ENCODE assay signal across 1 cellular context in the genomic region with DNA sequence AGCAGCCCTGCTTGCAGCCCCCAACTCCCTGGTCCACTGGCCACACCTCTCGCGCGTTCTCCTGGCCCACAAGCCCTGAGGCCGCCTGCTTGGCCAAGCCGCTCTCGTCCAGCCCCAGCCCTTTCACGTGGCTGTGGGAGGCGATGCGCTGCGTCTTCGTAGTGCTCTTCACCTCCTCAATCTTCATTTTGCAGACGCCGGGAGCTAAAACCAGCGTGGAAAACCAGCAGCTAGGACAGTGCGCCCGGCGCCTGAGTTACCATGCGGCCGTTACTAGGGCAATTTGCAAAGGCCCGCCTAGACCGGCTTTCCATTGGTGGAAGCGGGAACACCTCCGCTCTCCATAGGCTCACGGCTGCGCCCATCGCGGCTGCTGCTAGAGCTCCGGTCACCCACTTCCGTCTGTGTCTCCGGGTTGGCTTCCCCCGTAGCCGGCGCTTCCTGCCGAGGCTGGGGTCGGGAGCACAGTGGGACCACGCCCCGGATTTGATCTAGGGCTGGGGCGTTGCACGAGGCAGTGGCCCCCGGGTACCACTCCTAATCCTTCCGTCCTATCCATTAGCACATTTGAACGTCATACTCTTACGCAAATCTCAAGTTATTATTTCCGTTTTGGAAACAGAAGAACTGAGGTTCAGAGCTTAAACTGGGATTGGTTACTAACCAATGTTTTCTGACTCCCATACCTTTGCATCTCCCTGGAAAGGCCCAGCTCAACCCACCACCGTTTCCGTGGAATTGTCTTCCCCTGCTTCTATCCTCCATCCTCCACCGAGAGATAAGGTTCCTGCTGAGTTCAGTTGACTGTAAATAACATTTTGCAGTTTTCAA.
TF ChIP-seq lines count a peak whose summit lies in the region.

A gene (minus strand): TSS at position 275 of the 831 bp plus-strand sequence. CDS start 88 bp downstream, at position 187.

TF ChIP-seq in HepG2, 621 proteins besides CTCF, POLR2A, EP300 and RAD21 (continued from another document and continues in another):
- TF ChIP-seq, protein P1, sequence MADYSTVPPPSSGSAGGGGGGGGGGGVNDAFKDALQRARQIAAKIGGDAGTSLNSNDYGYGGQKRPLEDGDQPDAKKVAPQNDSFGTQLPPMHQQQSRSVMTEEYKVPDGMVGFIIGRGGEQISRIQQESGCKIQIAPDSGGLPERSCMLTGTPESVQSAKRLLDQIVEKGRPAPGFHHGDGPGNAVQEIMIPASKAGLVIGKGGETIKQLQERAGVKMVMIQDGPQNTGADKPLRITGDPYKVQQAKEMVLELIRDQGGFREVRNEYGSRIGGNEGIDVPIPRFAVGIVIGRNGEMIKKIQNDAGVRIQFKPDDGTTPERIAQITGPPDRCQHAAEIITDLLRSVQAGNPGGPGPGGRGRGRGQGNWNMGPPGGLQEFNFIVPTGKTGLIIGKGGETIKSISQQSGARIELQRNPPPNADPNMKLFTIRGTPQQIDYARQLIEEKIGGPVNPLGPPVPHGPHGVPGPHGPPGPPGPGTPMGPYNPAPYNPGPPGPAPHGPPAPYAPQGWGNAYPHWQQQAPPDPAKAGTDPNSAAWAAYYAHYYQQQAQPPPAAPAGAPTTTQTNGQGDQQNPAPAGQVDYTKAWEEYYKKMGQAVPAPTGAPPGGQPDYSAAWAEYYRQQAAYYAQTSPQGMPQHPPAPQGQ (CRISPR knock-in tag; IDR thresholded peaks at IDR 0.05; ENCODE audit: borderline replicate concordance) = no peak
- TF ChIP-seq, protein P2, sequence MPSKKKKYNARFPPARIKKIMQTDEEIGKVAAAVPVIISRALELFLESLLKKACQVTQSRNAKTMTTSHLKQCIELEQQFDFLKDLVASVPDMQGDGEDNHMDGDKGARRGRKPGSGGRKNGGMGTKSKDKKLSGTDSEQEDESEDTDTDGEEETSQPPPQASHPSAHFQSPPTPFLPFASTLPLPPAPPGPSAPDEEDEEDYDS (CRISPR knock-in tag; IDR thresholded peaks at IDR 0.05) = peak; percentile 66; the same call in 1 of the 2 replicates
- TF ChIP-seq ZNF251 (CRISPR knock-in tag; IDR thresholded peaks at IDR 0.05) = no peak
- TF ChIP-seq ZNF841 (CRISPR knock-in tag; IDR thresholded peaks at IDR 0.05; ENCODE audit: borderline replicate concordance) = no peak
- TF ChIP-seq, protein P3, sequence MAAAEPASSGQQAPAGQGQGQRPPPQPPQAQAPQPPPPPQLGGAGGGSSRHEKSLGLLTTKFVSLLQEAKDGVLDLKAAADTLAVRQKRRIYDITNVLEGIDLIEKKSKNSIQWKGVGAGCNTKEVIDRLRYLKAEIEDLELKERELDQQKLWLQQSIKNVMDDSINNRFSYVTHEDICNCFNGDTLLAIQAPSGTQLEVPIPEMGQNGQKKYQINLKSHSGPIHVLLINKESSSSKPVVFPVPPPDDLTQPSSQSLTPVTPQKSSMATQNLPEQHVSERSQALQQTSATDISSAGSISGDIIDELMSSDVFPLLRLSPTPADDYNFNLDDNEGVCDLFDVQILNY (CRISPR knock-in tag; conservative IDR thresholded peaks at IDR 0.05) = peak; percentile 34; the same call in 1 of the 2 replicates
- TF ChIP-seq NFKB2 (CRISPR knock-in tag; IDR thresholded peaks at IDR 0.05; ENCODE audit: borderline replicate concordance) = no peak; the same call in 1 of the 2 replicates
- TF ChIP-seq ZBTB38 (CRISPR knock-in tag; IDR thresholded peaks at IDR 0.05) = peak; percentile 92
- TF ChIP-seq ZNF772 (CRISPR knock-in tag; IDR thresholded peaks at IDR 0.05) = 0 out of 2 replicates have a peak, but pooled peaks have one; percentile 5
- TF ChIP-seq ZFP37 (CRISPR knock-in tag; IDR thresholded peaks at IDR 0.05; ENCODE audit: borderline replicate concordance) = no peak
- TF ChIP-seq, protein P4, sequence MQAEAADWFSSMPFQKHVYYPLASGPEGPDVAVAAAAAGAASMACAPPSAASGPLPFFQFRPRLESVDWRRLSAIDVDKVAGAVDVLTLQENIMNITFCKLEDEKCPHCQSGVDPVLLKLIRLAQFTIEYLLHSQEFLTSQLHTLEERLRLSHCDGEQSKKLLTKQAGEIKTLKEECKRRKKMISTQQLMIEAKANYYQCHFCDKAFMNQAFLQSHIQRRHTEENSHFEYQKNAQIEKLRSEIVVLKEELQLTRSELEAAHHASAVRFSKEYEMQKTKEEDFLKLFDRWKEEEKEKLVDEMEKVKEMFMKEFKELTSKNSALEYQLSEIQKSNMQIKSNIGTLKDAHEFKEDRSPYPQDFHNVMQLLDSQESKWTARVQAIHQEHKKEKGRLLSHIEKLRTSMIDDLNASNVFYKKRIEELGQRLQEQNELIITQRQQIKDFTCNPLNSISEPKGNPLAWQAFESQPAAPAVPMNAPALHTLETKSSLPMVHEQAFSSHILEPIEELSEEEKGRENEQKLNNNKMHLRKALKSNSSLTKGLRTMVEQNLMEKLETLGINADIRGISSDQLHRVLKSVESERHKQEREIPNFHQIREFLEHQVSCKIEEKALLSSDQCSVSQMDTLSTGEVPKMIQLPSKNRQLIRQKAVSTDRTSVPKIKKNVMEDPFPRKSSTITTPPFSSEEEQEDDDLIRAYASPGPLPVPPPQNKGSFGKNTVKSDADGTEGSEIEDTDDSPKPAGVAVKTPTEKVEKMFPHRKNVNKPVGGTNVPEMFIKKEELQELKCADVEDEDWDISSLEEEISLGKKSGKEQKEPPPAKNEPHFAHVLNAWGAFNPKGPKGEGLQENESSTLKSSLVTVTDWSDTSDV (CRISPR knock-in tag; IDR thresholded peaks at IDR 0.05) = no peak
- TF ChIP-seq THAP11 (CRISPR knock-in tag; IDR thresholded peaks at IDR 0.05) = peak; percentile 96
- no peak for TF ChIP-seq MAFF (IDR thresholded peaks at IDR 0.05; ENCODE audit: low read depth, low read length)
- no peak for TF ChIP-seq KLF13 (CRISPR knock-in tag; IDR thresholded peaks at IDR 0.05)
- TF ChIP-seq ZNF333 (CRISPR knock-in tag; IDR thresholded peaks at IDR 0.05; ENCODE audit: borderline replicate concordance) = peak; percentile 96; the same call in 1 of the 2 replicates
- TF ChIP-seq, protein P5, sequence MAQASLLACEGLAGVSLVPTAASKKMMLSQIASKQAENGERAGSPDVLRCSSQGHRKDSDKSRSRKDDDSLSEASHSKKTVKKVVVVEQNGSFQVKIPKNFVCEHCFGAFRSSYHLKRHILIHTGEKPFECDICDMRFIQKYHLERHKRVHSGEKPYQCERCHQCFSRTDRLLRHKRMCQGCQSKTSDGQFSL (CRISPR knock-in tag; IDR thresholded peaks at IDR 0.05) = no peak
- no peak; the same call in 1 of the 2 replicates for TF ChIP-seq MZF1 (CRISPR knock-in tag; IDR thresholded peaks at IDR 0.05; ENCODE audit: borderline replicate concordance)
- TF ChIP-seq ZNF570 (CRISPR knock-in tag; IDR thresholded peaks at IDR 0.05; ENCODE audit: borderline replicate concordance) = no peak; the same call in 1 of the 2 replicates
- TF ChIP-seq, protein P6, sequence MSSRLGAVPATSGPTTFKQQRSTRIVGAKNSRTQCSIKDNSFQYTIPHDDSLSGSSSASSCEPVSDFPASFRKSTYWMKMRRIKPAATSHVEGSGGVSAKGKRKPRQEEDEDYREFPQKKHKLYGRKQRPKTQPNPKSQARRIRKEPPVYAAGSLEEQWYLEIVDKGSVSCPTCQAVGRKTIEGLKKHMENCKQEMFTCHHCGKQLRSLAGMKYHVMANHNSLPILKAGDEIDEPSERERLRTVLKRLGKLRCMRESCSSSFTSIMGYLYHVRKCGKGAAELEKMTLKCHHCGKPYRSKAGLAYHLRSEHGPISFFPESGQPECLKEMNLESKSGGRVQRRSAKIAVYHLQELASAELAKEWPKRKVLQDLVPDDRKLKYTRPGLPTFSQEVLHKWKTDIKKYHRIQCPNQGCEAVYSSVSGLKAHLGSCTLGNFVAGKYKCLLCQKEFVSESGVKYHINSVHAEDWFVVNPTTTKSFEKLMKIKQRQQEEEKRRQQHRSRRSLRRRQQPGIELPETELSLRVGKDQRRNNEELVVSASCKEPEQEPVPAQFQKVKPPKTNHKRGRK (CRISPR knock-in tag; IDR thresholded peaks at IDR 0.05) = 0 out of 2 replicates have a peak, but pooled peaks have one; percentile 50
- TF ChIP-seq ZNF614 (CRISPR knock-in tag; IDR thresholded peaks at IDR 0.05; ENCODE audit: borderline replicate concordance) = peak; percentile 83
- no peak for TF ChIP-seq POLR2AphosphoS2 (IDR thresholded peaks at IDR 0.05; ENCODE audit: low read depth, low read length)
- peak; percentile 80 for TF ChIP-seq POLR2AphosphoS5 (IDR thresholded peaks at IDR 0.05; ENCODE audit: low read depth, low read length)
- TF ChIP-seq, protein P7, sequence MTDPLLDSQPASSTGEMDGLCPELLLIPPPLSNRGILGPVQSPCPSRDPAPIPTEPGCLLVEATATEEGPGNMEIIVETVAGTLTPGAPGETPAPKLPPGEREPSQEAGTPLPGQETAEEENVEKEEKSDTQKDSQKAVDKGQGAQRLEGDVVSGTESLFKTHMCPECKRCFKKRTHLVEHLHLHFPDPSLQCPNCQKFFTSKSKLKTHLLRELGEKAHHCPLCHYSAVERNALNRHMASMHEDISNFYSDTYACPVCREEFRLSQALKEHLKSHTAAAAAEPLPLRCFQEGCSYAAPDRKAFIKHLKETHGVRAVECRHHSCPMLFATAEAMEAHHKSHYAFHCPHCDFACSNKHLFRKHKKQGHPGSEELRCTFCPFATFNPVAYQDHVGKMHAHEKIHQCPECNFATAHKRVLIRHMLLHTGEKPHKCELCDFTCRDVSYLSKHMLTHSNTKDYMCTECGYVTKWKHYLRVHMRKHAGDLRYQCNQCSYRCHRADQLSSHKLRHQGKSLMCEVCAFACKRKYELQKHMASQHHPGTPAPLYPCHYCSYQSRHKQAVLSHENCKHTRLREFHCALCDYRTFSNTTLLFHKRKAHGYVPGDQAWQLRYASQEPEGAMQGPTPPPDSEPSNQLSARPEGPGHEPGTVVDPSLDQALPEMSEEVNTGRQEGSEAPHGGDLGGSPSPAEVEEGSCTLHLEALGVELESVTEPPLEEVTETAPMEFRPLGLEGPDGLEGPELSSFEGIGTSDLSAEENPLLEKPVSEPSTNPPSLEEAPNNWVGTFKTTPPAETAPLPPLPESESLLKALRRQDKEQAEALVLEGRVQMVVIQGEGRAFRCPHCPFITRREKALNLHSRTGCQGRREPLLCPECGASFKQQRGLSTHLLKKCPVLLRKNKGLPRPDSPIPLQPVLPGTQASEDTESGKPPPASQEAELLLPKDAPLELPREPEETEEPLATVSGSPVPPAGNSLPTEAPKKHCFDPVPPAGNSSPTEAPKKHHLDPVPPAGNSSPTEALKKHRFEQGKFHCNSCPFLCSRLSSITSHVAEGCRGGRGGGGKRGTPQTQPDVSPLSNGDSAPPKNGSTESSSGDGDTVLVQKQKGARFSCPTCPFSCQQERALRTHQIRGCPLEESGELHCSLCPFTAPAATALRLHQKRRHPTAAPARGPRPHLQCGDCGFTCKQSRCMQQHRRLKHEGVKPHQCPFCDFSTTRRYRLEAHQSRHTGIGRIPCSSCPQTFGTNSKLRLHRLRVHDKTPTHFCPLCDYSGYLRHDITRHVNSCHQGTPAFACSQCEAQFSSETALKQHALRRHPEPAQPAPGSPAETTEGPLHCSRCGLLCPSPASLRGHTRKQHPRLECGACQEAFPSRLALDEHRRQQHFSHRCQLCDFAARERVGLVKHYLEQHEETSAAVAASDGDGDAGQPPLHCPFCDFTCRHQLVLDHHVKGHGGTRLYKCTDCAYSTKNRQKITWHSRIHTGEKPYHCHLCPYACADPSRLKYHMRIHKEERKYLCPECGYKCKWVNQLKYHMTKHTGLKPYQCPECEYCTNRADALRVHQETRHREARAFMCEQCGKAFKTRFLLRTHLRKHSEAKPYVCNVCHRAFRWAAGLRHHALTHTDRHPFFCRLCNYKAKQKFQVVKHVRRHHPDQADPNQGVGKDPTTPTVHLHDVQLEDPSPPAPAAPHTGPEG (CRISPR knock-in tag; IDR thresholded peaks at IDR 0.05) = peak; percentile 33; the same call in 1 of the 2 replicates
- no peak for TF ChIP-seq ZNF510 (CRISPR knock-in tag; IDR thresholded peaks at IDR 0.05; ENCODE audit: low read depth)
- TF ChIP-seq TCF12 (IDR thresholded peaks at IDR 0.05) = no peak
- TF ChIP-seq TCF12 (CRISPR knock-in tag; IDR thresholded peaks at IDR 0.05) = no peak
- TF ChIP-seq ZBTB21 (CRISPR knock-in tag; IDR thresholded peaks at IDR 0.05) = peak; percentile 98
- no peak for TF ChIP-seq ZNF780A (CRISPR knock-in tag; IDR thresholded peaks at IDR 0.05)
- TF ChIP-seq, protein P8, sequence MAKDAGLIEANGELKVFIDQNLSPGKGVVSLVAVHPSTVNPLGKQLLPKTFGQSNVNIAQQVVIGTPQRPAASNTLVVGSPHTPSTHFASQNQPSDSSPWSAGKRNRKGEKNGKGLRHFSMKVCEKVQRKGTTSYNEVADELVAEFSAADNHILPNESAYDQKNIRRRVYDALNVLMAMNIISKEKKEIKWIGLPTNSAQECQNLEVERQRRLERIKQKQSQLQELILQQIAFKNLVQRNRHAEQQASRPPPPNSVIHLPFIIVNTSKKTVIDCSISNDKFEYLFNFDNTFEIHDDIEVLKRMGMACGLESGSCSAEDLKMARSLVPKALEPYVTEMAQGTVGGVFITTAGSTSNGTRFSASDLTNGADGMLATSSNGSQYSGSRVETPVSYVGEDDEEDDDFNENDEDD (CRISPR knock-in tag; IDR thresholded peaks at IDR 0.05; ENCODE audit: borderline replicate concordance) = peak; percentile 45; the same call in 1 of the 2 replicates
- TF ChIP-seq, protein P9, sequence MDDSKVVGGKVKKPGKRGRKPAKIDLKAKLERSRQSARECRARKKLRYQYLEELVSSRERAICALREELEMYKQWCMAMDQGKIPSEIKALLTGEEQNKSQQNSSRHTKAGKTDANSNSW (CRISPR knock-in tag; IDR thresholded peaks at IDR 0.05; ENCODE audit: borderline replicate concordance) = no peak
- peak; percentile 76 for TF ChIP-seq ZNF331 (CRISPR knock-in tag; IDR thresholded peaks at IDR 0.05)
- no peak for TF ChIP-seq ZNF282 (IDR thresholded peaks at IDR 0.05; ENCODE audit: partially characterized antibody)
- peak; percentile 78 for TF ChIP-seq RFX3 (CRISPR knock-in tag; IDR thresholded peaks at IDR 0.05)
- 0 out of 2 replicates have a peak, but pooled peaks have one; percentile 56 for TF ChIP-seq MAF1 (CRISPR knock-in tag; IDR thresholded peaks at IDR 0.05; ENCODE audit: borderline replicate concordance)
- TF ChIP-seq, protein P10, sequence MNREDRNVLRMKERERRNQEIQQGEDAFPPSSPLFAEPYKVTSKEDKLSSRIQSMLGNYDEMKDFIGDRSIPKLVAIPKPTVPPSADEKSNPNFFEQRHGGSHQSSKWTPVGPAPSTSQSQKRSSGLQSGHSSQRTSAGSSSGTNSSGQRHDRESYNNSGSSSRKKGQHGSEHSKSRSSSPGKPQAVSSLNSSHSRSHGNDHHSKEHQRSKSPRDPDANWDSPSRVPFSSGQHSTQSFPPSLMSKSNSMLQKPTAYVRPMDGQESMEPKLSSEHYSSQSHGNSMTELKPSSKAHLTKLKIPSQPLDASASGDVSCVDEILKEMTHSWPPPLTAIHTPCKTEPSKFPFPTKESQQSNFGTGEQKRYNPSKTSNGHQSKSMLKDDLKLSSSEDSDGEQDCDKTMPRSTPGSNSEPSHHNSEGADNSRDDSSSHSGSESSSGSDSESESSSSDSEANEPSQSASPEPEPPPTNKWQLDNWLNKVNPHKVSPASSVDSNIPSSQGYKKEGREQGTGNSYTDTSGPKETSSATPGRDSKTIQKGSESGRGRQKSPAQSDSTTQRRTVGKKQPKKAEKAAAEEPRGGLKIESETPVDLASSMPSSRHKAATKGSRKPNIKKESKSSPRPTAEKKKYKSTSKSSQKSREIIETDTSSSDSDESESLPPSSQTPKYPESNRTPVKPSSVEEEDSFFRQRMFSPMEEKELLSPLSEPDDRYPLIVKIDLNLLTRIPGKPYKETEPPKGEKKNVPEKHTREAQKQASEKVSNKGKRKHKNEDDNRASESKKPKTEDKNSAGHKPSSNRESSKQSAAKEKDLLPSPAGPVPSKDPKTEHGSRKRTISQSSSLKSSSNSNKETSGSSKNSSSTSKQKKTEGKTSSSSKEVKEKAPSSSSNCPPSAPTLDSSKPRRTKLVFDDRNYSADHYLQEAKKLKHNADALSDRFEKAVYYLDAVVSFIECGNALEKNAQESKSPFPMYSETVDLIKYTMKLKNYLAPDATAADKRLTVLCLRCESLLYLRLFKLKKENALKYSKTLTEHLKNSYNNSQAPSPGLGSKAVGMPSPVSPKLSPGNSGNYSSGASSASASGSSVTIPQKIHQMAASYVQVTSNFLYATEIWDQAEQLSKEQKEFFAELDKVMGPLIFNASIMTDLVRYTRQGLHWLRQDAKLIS (CRISPR knock-in tag; IDR thresholded peaks at IDR 0.05) = no peak
- TF ChIP-seq MYC (CRISPR knock-in tag; IDR thresholded peaks at IDR 0.05; ENCODE audit: borderline replicate concordance) = peak; percentile 95
- no peak for TF ChIP-seq ZNF883 (CRISPR knock-in tag; IDR thresholded peaks at IDR 0.05; ENCODE audit: not compliant biosample characterization)
